ENCODE assay signal across 19 cellular contexts in the genomic region with DNA sequence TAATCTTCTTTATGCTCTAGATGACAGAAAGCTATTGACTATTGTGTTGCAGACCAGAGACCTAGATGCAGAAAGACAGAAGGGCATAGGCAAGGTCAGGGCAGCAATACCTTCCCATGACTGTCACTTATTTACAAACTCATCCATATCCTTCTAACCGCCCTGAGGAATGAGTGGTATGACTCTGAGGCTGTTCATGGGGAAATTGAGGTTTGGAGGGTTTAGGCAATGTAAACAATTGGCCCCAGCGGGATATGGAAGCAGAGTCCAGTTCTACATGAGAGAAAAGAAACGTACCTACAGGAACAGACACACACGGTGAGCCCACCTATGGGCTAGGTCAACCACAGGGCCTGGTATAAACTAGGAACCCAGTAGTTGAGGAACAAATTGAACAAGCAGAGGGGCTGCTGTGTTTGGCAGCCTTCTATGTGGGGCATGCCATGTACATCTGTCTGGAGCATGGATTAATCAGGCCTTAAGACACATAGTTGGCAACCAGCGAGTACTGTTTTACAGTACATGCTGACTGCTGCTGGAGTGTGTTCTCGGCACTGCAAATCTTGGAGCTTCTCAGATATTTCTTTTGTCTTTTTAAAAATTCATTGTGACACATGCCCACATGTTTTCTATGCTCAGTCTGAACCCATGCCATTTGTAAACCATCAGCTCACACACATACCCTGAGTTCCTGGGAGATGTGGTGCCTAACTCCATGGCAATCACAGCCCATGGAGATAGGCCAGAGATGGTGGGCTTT.
"Had no signal": no experiment of that assay in that cellular context is flagged by ENCODE, and none has a peak within 500 bp of the region (broad histone marks: within the 10 kb centered on the region; RNA-seq: fewer than 3 reads in every experiment).

No MANE protein-coding gene starts in this region.

- H3K9me3 ChIP-seq: left lung, right atrium auricular region, spleen, tibial nerve had no signal

- H3K27ac ChIP-seq: cardiac muscle cell, left lung, right atrium auricular region, spleen, tibial nerve had no signal

- H3K4me1 ChIP-seq: left lung, right atrium auricular region, spleen, tibial nerve had no signal

- H3K27me3 ChIP-seq: cardiac muscle cell, left lung, right atrium auricular region, spleen, tibial nerve had no signal

- H3K36me3 ChIP-seq: cardiac muscle cell, left lung, right atrium auricular region, spleen, tibial nerve had no signal

- H3K4me3 ChIP-seq: cardiac muscle cell, left lung, lung, right atrium auricular region, spleen, tibial nerve had no signal

- DNase-seq: activated CD4-positive, alpha-beta memory T cell treated with anti-CD3 and anti-CD28 coated beads for 36 hours; activated CD4-positive, alpha-beta T cell treated with anti-CD3 and anti-CD28 coated beads, Interleukin-2, amount 10 ng/mL, durations not matched to agents 24 days and 14 days; activated CD4-positive, CD25-positive, alpha-beta regulatory T cell treated with anti-CD3 and anti-CD28 coated beads, Interleukin-2, amount 50 U/mL, for 72 hours; activated CD8-positive, alpha-beta memory T cell treated with anti-CD3 and anti-CD28 coated beads, Interleukin-2, amount 50 U/mL, for 4 hours; activated effector memory CD4-positive, alpha-beta T cell treated with anti-CD3 and anti-CD28 coated beads, Interleukin-2, amount 50 U/mL, for 16 hours; activated naive CD4-positive, alpha-beta T cell treated with anti-CD3 and anti-CD28 coated beads, Interleukin-2, amount 10 ng/mL, durations not matched to agents 7 days and 5 days; activated T-cell treated with anti-CD3 and anti-CD28 coated beads, Interleukin-2, amount 50 U/mL, for 1 hour; cortex of kidney; effector memory CD8-positive, alpha-beta T cell; foreskin melanocyte; left lung; naive B cell; spleen; stimulated activated naive CD4-positive, alpha-beta T cell treated with Interleukin-2 at 50 U/mL for 16 hours; T-helper 2 cell had no signal
